15 cellular contexts compared by ENCODE assay signal in genomic region chr11:72066855-72067254, GRCh38. TPM values are rescaled to one million over a fixed set of nuclear protein-coding genes. Genes with fewer than 3 reads are reported as not detected.
DNase-seq lines count a peak whose midpoint lies in the region; ATAC-seq and TF ChIP-seq lines count a peak whose summit lies in the region.
"Had no signal": no experiment of that assay in that cellular context is flagged by ENCODE, and none has a peak within 500 bp of the region (broad histone marks: within the 10 kb centered on the region; RNA-seq: fewer than 3 reads in every experiment).

No MANE protein-coding gene starts in this region.

- H3K4me1 Mint-ChIP-seq in activated T-helper 17 cell treated with anti-CD3 and anti-CD28 coated beads, Interleukin-2, amount 50 U/mL, for 72 hours, result peaks cover 30% of the 10 kb centered on the region
- peaks cover 57 to 67% of the 10 kb centered on the region in 2 donors for H3K4me1 Mint-ChIP-seq in immature natural killer cell

- H3K27ac ChIP-seq in BLaER1 treated with 17β-estradiol and CSF1 and Interleukin-3, amounts not matched to agents 10 nM and 100 nM, result peak overlapping the region in 3 of 11 experiments; percentile 1 to 8 (median 4); a peak in 2 of 22 replicates
- H3K27ac ChIP-seq in rectal smooth muscle tissue (ENCODE audit: low read depth, low read length), result peak overlapping the region; percentile 25

- no peak for DNase-seq in immature natural killer cell
- no peak for DNase-seq in SK-N-DZ (ENCODE audit: low spot score)
- DNase-seq in stimulated activated CD4-positive, alpha-beta T cell treated with anti-CD3 and anti-CD28 coated beads, Interleukin-1b, Interleukin-23, amount 100 ng/mL, for 48 hours, result no peak
- no peak for DNase-seq in medulla oblongata (ENCODE audit: extremely low spot score)
- DNase-seq in GM20000 (ENCODE audit: low spot score), result no peak
- DNase-seq: aorta, H7, T-cell had no signal

- H3K27me3 ChIP-seq in BLaER1 treated with 17β-estradiol and CSF1 and Interleukin-3, amounts not matched to agents 10 nM and 100 nM, result no peaks in the 10 kb centered on the region
- H3K27me3 ChIP-seq in rectal smooth muscle tissue (ENCODE audit: control insufficient read depth, insufficient read depth, low read length), result no peaks in the 10 kb centered on the region

- no peak for TF ChIP-seq CTCF in GM20000 (IDR thresholded peaks at IDR 0.05; ENCODE audit: extremely low read depth, missing control alignments)

- peak overlapping the region in 1 of 10 experiments; percentile 18; a peak in 1 of 20 replicates for H3K4me3 ChIP-seq in BLaER1 treated with 17β-estradiol and CSF1 and Interleukin-3, amounts not matched to agents 10 nM and 100 nM
- no peak overlapping the region for H3K4me3 ChIP-seq in rectal smooth muscle tissue (ENCODE audit: low read length)

- peaks cover 73% of the 10 kb centered on the region for H3K36me3 Mint-ChIP-seq in activated T-helper 17 cell treated with anti-CD3 and anti-CD28 coated beads, Interleukin-2, amount 50 U/mL, for 72 hours (ENCODE audit: low read depth)
- H3K36me3 Mint-ChIP-seq in immature natural killer cell, result peaks cover 2 to 13% (median 5%) of the 10 kb centered on the region in 3 donors

- H3K27ac Mint-ChIP-seq in activated T-helper 17 cell treated with anti-CD3 and anti-CD28 coated beads, Interleukin-2, amount 50 U/mL, for 72 hours, result peak overlapping the region; percentile 70
- peak overlapping the region; percentile 75 to 96 (median 82) for H3K27ac Mint-ChIP-seq in immature natural killer cell
- H3K27ac Mint-ChIP-seq: T-cell had no signal

- peak overlapping the region in 2 of 11 experiments; percentile 61 to 76; a peak in 5 of 22 replicates for H3K9ac ChIP-seq in BLaER1 treated with 17β-estradiol and CSF1 and Interleukin-3, amounts not matched to agents 10 nM and 100 nM
- no peak overlapping the region for H3K9ac ChIP-seq in rectal smooth muscle tissue (ENCODE audit: low read length)

- H3K4me2 ChIP-seq in BLaER1 treated with 17β-estradiol and CSF1 and Interleukin-3, amounts not matched to agents 10 nM and 100 nM, result peak overlapping the region in 7 of 11 experiments; percentile 20 to 91 (median 82); a peak in 10 of 22 replicates

- H3K4me1 ChIP-seq in BLaER1 treated with 17β-estradiol and CSF1 and Interleukin-3, amounts not matched to agents 10 nM and 100 nM, result peaks cover 52 to 73% (median 59%) of the 10 kb centered on the region in 10 experiments
- peaks cover 29% of the 10 kb centered on the region for H3K4me1 ChIP-seq in rectal smooth muscle tissue (ENCODE audit: control insufficient read depth, insufficient read depth, low read length)

- H3K36me3 ChIP-seq in BLaER1 treated with 17β-estradiol and CSF1 and Interleukin-3, amounts not matched to agents 10 nM and 100 nM, result peaks cover 31 to 64% (median 57%) of the 10 kb centered on the region in 11 experiments; a peak in 21 of 22 replicates
- no peaks in the 10 kb centered on the region for H3K36me3 ChIP-seq in rectal smooth muscle tissue (ENCODE audit: control insufficient read depth, insufficient read depth, low read length)

- peaks cover 0 to 44% (median 15%) of the 10 kb centered on the region in 11 experiments; a peak in 13 of 22 replicates for H4K20me1 ChIP-seq in BLaER1 treated with 17β-estradiol and CSF1 and Interleukin-3, amounts not matched to agents 10 nM and 100 nM

- H3K9me3 ChIP-seq in BLaER1 treated with 17β-estradiol and CSF1 and Interleukin-3, amounts not matched to agents 10 nM and 100 nM (replicated peaks in 1 of 11), result no peaks in the 10 kb centered on the region

- ATAC-seq in activated T-helper 17 cell treated with anti-CD3 and anti-CD28 coated beads, Interleukin-2, amount 50 U/mL, for 72 hours (replicated peaks), result no peak
- ATAC-seq: Panc1, T-cell had no signal

- no peak overlapping the region for H3K4me3 Mint-ChIP-seq in activated T-helper 17 cell treated with anti-CD3 and anti-CD28 coated beads, Interleukin-2, amount 50 U/mL, for 72 hours
- H3K4me3 Mint-ChIP-seq in immature natural killer cell, result peak overlapping the region in 1 of 5 donors; percentile 80
- H3K4me3 Mint-ChIP-seq: T-cell had no signal

- no peaks in the 10 kb centered on the region for H3K27me3 Mint-ChIP-seq in activated T-helper 17 cell treated with anti-CD3 and anti-CD28 coated beads, Interleukin-2, amount 50 U/mL, for 72 hours
- peaks cover 0 to 4% (median 0%) of the 10 kb centered on the region in 3 donors for H3K27me3 Mint-ChIP-seq in immature natural killer cell (ENCODE audit: low read depth in 3 of 3)
- H3K27me3 Mint-ChIP-seq: T-cell had no signal

- no peaks in the 10 kb centered on the region for H3K9me3 Mint-ChIP-seq in activated T-helper 17 cell treated with anti-CD3 and anti-CD28 coated beads, Interleukin-2, amount 50 U/mL, for 72 hours
- no peaks in the 10 kb centered on the region for H3K9me3 Mint-ChIP-seq in immature natural killer cell
- H3K9me3 Mint-ChIP-seq: activated T-helper 2 cell treated with anti-CD3 and anti-CD28 coated beads, Interferon-gamma antibody, Interleukin-2, Interleukin-4, amounts not matched to agents 10 μg/mL and 5 μg/mL and 100 μg/mL, durations not matched to agents 14 hours and 24 hours and 36 hours; T-cell had no signal

RNA-seq across cellular contexts. Expression of gene NUMA1, which starts 13.5 kb away (rescaled TPM):
- 100 to 1,000 TPM; 179 to 277 TPM for total RNA-seq in activated T-helper 17 cell treated with anti-CD3 and anti-CD28 coated beads, Interleukin-2, amount 50 U/mL, for 72 hours
- polyA plus RNA-seq in immature natural killer cell, result 10 to 100 TPM in 2 of 3 donors, 1 to 10 TPM in 1; 2.7 to 92.5 (median 10.5) TPM
- 179 and 200 TPM in 2 replicates for polyA plus RNA-seq in SK-N-DZ (2014; cell fraction: cytosol; rRNA removed)
- polyA plus RNA-seq in SK-N-DZ (2014; cell fraction: nucleus; rRNA removed), result 399 and 537 TPM in 2 replicates

RNA-seq across cellular contexts. Expression of gene LRRC51, which starts 13.8 kb away (rescaled TPM):
- total RNA-seq in activated T-helper 17 cell treated with anti-CD3 and anti-CD28 coated beads, Interleukin-2, amount 50 U/mL, for 72 hours, result 1 to 10 TPM; 3.3 to 5.4 TPM
- 1 to 10 TPM in 2 of 3 donors, not detected in 1; 3.4 to 4.7 TPM for polyA plus RNA-seq in immature natural killer cell
- polyA plus RNA-seq in SK-N-DZ (2014; cell fraction: cytosol; rRNA removed), result 15.5 and 17.4 TPM in 2 replicates
- polyA plus RNA-seq in SK-N-DZ (2014; cell fraction: nucleus; rRNA removed), result 11.1 and 12.0 TPM in 2 replicates

RNA-seq across cellular contexts. Expression of gene LAMTOR1, which starts 36.2 kb away (rescaled TPM):
- 10 to 100 TPM; 53.4 to 69.1 TPM for total RNA-seq in activated T-helper 17 cell treated with anti-CD3 and anti-CD28 coated beads, Interleukin-2, amount 50 U/mL, for 72 hours
- polyA plus RNA-seq in immature natural killer cell, result 100 to 1,000 TPM; 110 to 181 (median 138) TPM
- polyA plus RNA-seq in SK-N-DZ (2014; cell fraction: cytosol; rRNA removed), result 76.1 and 80.5 TPM in 2 replicates
- polyA plus RNA-seq in SK-N-DZ (2014; cell fraction: nucleus; rRNA removed), result 28.6 and 49.4 TPM in 2 replicates

RNA-seq across cellular contexts. Expression of gene TOMT, which starts 38.9 kb away (rescaled TPM):
- total RNA-seq in activated T-helper 17 cell treated with anti-CD3 and anti-CD28 coated beads, Interleukin-2, amount 50 U/mL, for 72 hours, result under 1 TPM in 1 of 2 donors, not detected in 1; 0.26 TPM
- polyA plus RNA-seq in immature natural killer cell, result not detected
- 0.18 TPM in 1 of 2 replicates, not detected in the other for polyA plus RNA-seq in SK-N-DZ (2014; cell fraction: cytosol; rRNA removed)
- polyA plus RNA-seq in SK-N-DZ (2014; cell fraction: nucleus; rRNA removed), result 0.47 TPM in 1 of 2 replicates, not detected in the other
- total RNA-seq: activated T-helper 2 cell treated with anti-CD3 and anti-CD28 coated beads, Interferon-gamma antibody, Interleukin-2, Interleukin-4, amounts not matched to agents 10 μg/mL and 5 μg/mL and 100 μg/mL, durations not matched to agents 14 hours and 24 hours and 36 hours; aorta; dermis microvascular lymphatic vessel endothelial cell had no signal
- polyA plus RNA-seq: aorta, liver had no signal

RNA-seq across cellular contexts. Expression of gene ANAPC15, which starts 45.6 kb away (rescaled TPM):
- total RNA-seq in activated T-helper 17 cell treated with anti-CD3 and anti-CD28 coated beads, Interleukin-2, amount 50 U/mL, for 72 hours, result 10 to 100 TPM; 35.5 to 65.6 TPM
- 10 to 100 TPM; 70.9 to 76.7 (median 75.2) TPM for polyA plus RNA-seq in immature natural killer cell
- 67.5 and 75.5 TPM in 2 replicates for polyA plus RNA-seq in SK-N-DZ (2014; cell fraction: cytosol; rRNA removed)
- polyA plus RNA-seq in SK-N-DZ (2014; cell fraction: nucleus; rRNA removed), result 33.2 and 41.3 TPM in 2 replicates
